14 cellular contexts compared by ENCODE assay signal in the genomic region with DNA sequence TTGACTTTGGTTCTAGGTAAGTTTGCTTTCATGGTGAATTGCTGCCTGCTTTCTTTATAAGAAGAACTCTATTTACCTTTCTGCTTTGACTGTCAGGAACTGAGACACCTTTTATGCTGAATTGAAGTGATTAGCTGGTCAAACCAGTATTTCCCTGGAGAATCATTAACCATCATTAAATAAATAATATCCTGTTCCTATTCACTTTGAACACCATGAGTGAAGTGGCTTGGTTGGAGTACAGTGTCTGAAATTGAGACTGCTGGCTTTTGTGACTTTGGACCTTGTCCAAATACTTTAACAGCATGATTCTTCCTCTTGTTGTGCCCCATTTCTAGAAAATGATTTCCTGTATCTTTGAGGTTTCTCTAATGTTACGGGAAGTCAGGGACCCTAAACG. TPM values are rescaled to one million over a fixed set of nuclear protein-coding genes. Genes with fewer than 3 reads are reported as not detected.
DNase-seq lines count a peak whose midpoint lies in the region; ATAC-seq and TF ChIP-seq lines count a peak whose summit lies in the region.
"Had no signal": no experiment of that assay in that cellular context is flagged by ENCODE, and none has a peak within 500 bp of the region (broad histone marks: within the 10 kb centered on the region; RNA-seq: fewer than 3 reads in every experiment).

No MANE protein-coding gene starts in this region.

- H3K27ac Mint-ChIP-seq in osteocyte (ENCODE audit: unreplicated experiment) = no peak overlapping the region
- H3K27ac Mint-ChIP-seq: memory B cell, T-cell had no signal

- H3K27me3 Mint-ChIP-seq in osteocyte (ENCODE audit: unreplicated experiment) = no peaks in the 10 kb centered on the region
- H3K27me3 Mint-ChIP-seq: memory B cell had no signal

- no peak overlapping the region for H3K4me3 ChIP-seq in epithelial cell of esophagus (ENCODE audit: low read length)

- H3K4me3 Mint-ChIP-seq in osteocyte (ENCODE audit: unreplicated experiment) = no peak overlapping the region
- H3K4me3 Mint-ChIP-seq: activated T-cell treated with anti-CD3 and anti-CD28 coated beads, Interleukin-2, amount 50 U/mL, for 4 hours; memory B cell; T-cell had no signal

- no peak for TF ChIP-seq CTCF in epithelial cell of esophagus (IDR thresholded peaks at IDR 0.05; ENCODE audit: insufficient read depth, low read depth, low read length, missing control alignments)
- TF ChIP-seq CTCF in osteocyte (IDR thresholded peaks at IDR 0.05) = no peak

- no peak for ATAC-seq in HG03095 (IDR thresholded peaks at IDR 0.05; ENCODE audit: unreplicated experiment)
- no peak for ATAC-seq in GM21737 (IDR thresholded peaks at IDR 0.05; ENCODE audit: unreplicated experiment)
- no peak for ATAC-seq in GM19328 (IDR thresholded peaks at IDR 0.05; ENCODE audit: unreplicated experiment)
- ATAC-seq: activated T-cell treated with anti-CD3 and anti-CD28 coated beads, Interleukin-2, amount 50 U/mL, for 4 hours; T-cell had no signal

- no peaks in the 10 kb centered on the region for H3K36me3 Mint-ChIP-seq in osteocyte (ENCODE audit: unreplicated experiment)
- H3K36me3 Mint-ChIP-seq: T-cell had no signal

- H3K9me3 Mint-ChIP-seq in osteocyte (ENCODE audit: unreplicated experiment) = peaks cover 15% of the 10 kb centered on the region

- H3K4me1 Mint-ChIP-seq in osteocyte (ENCODE audit: unreplicated experiment) = peaks cover 16% of the 10 kb centered on the region

- DNase-seq in DMS79 treated with DMSO at 0.1 percent for 48 hours (lab: John Stamatoyannopoulos, UW) (peak; percentile 84), NCI-H2196 (lab: John Stamatoyannopoulos, UW; ENCODE audit: unreplicated experiment) (peak; percentile 61), epithelial cell of esophagus (ENCODE audit: low read depth) (peak; percentile 28), renal cortical epithelial cell (ENCODE audit: low read depth) (peak; percentile 67), osteocyte (ENCODE audit: extremely low spot score, unreplicated experiment) (no peak)
- DNase-seq: activated CD4-positive, alpha-beta T cell treated with anti-CD3 and anti-CD28 coated beads for 1 hour; activated T-cell treated with anti-CD3 and anti-CD28 coated beads, Interleukin-2, amount 50 U/mL, for 4 hours; NCI-H1694 treated with DMSO at 0.1 percent for 48 hours; nucleus accumbens; T-cell had no signal

RNA-seq across cellular contexts. Expression of a gene that starts 5.6 kb away (rescaled TPM):
- total RNA-seq in renal cortical epithelial cell (23.4 and 37.0 TPM in 2 replicates), osteocyte (11.7 and 15.2 TPM in 2 replicates)

RNA-seq across cellular contexts. Expression of a gene that starts 21.9 kb away (rescaled TPM):
- total RNA-seq in renal cortical epithelial cell (32.2 and 42.7 TPM in 2 replicates), osteocyte (31.4 and 34.1 TPM in 2 replicates)

RNA-seq across cellular contexts. Expression of a gene that starts 57.5 kb away (rescaled TPM):
- total RNA-seq in renal cortical epithelial cell (97.7 and 153 TPM in 2 replicates), osteocyte (39.4 and 39.6 TPM in 2 replicates)
